7 cellular contexts compared by ENCODE assay signal in genomic region chr11:29783506-29783905, GRCh38.
"Had no signal": no experiment of that assay in that cellular context is flagged by ENCODE, and none has a peak within 500 bp of the region (broad histone marks: within the 10 kb centered on the region; RNA-seq: fewer than 3 reads in every experiment).

No MANE protein-coding gene starts in this region.

- DNase-seq: GM23248, GOT3, H7, HFFc6, KBM-7 had no signal

- ATAC-seq: HCT116, HepG2 had no signal
